27 cellular contexts compared by ENCODE assay signal in the genomic region with DNA sequence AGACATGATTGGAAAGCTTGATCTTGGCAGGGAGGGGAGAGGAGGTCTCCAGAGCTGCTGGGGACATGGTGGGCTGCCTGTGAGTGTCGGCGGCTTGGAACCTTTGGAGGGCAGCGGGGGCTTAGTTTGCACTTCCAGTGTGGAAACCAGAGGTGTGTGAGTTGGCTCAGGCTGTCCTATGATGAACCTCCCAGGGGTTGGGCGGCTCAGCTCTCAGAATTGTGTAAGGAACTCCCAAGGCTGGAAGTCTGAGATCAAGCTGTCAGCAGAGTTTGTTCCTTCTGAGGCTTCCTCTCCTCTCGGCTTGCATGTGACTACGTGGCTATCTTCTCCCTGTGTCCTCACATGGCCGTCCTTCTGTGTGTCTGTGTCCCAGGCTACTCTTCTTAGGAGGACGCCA.
"Had no signal": no experiment of that assay in that cellular context is flagged by ENCODE, and none has a peak within 500 bp of the region (broad histone marks: within the 10 kb centered on the region; RNA-seq: fewer than 3 reads in every experiment).

No MANE protein-coding gene starts in this region.

- H3K4me3 ChIP-seq: ascending aorta, cardiac muscle cell, SJSA1 had no signal

- H3K4me1 ChIP-seq: ascending aorta, SJSA1 had no signal

- H3K27me3 ChIP-seq: ascending aorta, cardiac muscle cell, SJSA1 had no signal

- H3K9me3 Mint-ChIP-seq: activated CD4-positive, alpha-beta T cell treated with anti-CD3 and anti-CD28 coated beads, Interleukin-2, amount 10 ng/mL, durations not matched to agents 24 days and 14 days; activated naive CD4-positive, alpha-beta T cell treated with anti-CD3 and anti-CD28 coated beads, Interleukin-2, amount 10 ng/mL, durations not matched to agents 7 days and 5 days had no signal

- H3K4me3 Mint-ChIP-seq: activated CD4-positive, alpha-beta T cell treated with anti-CD3 and anti-CD28 coated beads, Interleukin-2, amount 10 ng/mL, durations not matched to agents 24 days and 14 days; activated CD8-positive, alpha-beta memory T cell treated with anti-CD3 and anti-CD28 coated beads, Interleukin-2, amount 10 ng/mL, durations not matched to agents 7 days and 5 days; activated naive CD4-positive, alpha-beta T cell treated with anti-CD3 and anti-CD28 coated beads, Interleukin-2, amount 10 ng/mL, durations not matched to agents 7 days and 5 days; activated naive CD8-positive, alpha-beta T cell; T-helper 1 cell treated with Interleukin-12 subunit alpha and Interleukin-12 subunit beta and Interleukin-4 antibody, amounts not matched to agents 30 μg/mL and 1 μg/mL, for 36 hours; T-helper 2 cell treated with Interferon-gamma antibody and Interleukin-4, amounts not matched to agents 5 μg/mL and 100 μg/mL, for 36 hours had no signal

- H3K36me3 Mint-ChIP-seq: activated CD8-positive, alpha-beta memory T cell treated with anti-CD3 and anti-CD28 coated beads, Interleukin-2, amount 10 ng/mL, durations not matched to agents 7 days and 5 days; activated naive CD4-positive, alpha-beta T cell treated with anti-CD3 and anti-CD28 coated beads, Interleukin-2, amount 10 ng/mL, durations not matched to agents 7 days and 5 days; activated naive CD8-positive, alpha-beta T cell had no signal

- H3K36me3 ChIP-seq: ascending aorta, cardiac muscle cell, SJSA1 had no signal

- DNase-seq: activated CD4-positive, alpha-beta T cell treated with anti-CD3 and anti-CD28 coated beads, Interleukin-2, amount 10 ng/mL, durations not matched to agents 24 days and 14 days; activated CD4-positive, alpha-beta T cell treated with anti-CD3 and anti-CD28 coated beads, Interleukin-2, amount 50 U/mL, for 4 hours; activated CD8-positive, alpha-beta memory T cell treated with anti-CD3 and anti-CD28 coated beads, Interleukin-2, amount 10 ng/mL, durations not matched to agents 7 days and 5 days; activated CD8-positive, alpha-beta memory T cell treated with anti-CD3 and anti-CD28 coated beads, Interleukin-2, amount 50 U/mL, for 48 hours; activated effector memory CD4-positive, alpha-beta T cell treated with Interleukin-2 at 50 U/mL for 16 hours; activated naive CD4-positive, alpha-beta T cell treated with anti-CD3 and anti-CD28 coated beads, Interleukin-2, amount 10 ng/mL, durations not matched to agents 7 days and 5 days; activated T-cell treated with anti-CD3 and anti-CD28 coated beads, Interleukin-2, amount 50 U/mL, for 48 hours; amygdala; Karpas-422; KBM-7; NCI-H1105; NCI-H1417 treated with DMSO at 0.1 percent for 48 hours; NCI-H1694; NCI-H1930; NCI-H2081 treated with DMSO at 0.1 percent for 48 hours; NCI-H345; NCI-H524 treated with DMSO at 0.1 percent for 48 hours; SHP77 treated with DMSO at 0.1 percent for 48 hours; SK-N-SH had no signal

- H3K9ac ChIP-seq: SK-N-SH had no signal

- H3K27ac ChIP-seq: ascending aorta, cardiac muscle cell, SJSA1 had no signal

- ATAC-seq: activated CD8-positive, alpha-beta memory T cell treated with anti-CD3 and anti-CD28 coated beads, Interleukin-2, amount 10 ng/mL, durations not matched to agents 7 days and 5 days; Panc1 had no signal

- H3K4me1 Mint-ChIP-seq: activated CD4-positive, alpha-beta T cell treated with anti-CD3 and anti-CD28 coated beads, Interleukin-2, amount 10 ng/mL, durations not matched to agents 24 days and 14 days; activated CD8-positive, alpha-beta memory T cell treated with anti-CD3 and anti-CD28 coated beads, Interleukin-2, amount 10 ng/mL, durations not matched to agents 7 days and 5 days; activated naive CD4-positive, alpha-beta T cell treated with anti-CD3 and anti-CD28 coated beads, Interleukin-2, amount 10 ng/mL, durations not matched to agents 7 days and 5 days had no signal

- H3K9me3 ChIP-seq: ascending aorta, SJSA1, SK-N-SH had no signal

- H3K27ac Mint-ChIP-seq: activated CD4-positive, alpha-beta T cell treated with anti-CD3 and anti-CD28 coated beads, Interleukin-2, amount 10 ng/mL, durations not matched to agents 24 days and 14 days; activated CD8-positive, alpha-beta memory T cell treated with anti-CD3 and anti-CD28 coated beads, Interleukin-2, amount 10 ng/mL, durations not matched to agents 7 days and 5 days; activated naive CD4-positive, alpha-beta T cell treated with anti-CD3 and anti-CD28 coated beads, Interleukin-2, amount 10 ng/mL, durations not matched to agents 7 days and 5 days; activated naive CD8-positive, alpha-beta T cell; T-helper 1 cell treated with Interleukin-12 subunit alpha and Interleukin-12 subunit beta and Interleukin-4 antibody, amounts not matched to agents 30 μg/mL and 1 μg/mL, for 36 hours; T-helper 2 cell treated with Interferon-gamma antibody and Interleukin-4, amounts not matched to agents 5 μg/mL and 100 μg/mL, for 36 hours had no signal

- FAIRE-seq: TTC549 had no signal
